ENCODE assay signal across 1 cellular context in genomic region chr16:81752225-81752875, GRCh38.
TF ChIP-seq lines count a peak whose summit lies in the region.

No MANE protein-coding gene starts in this region.

TF ChIP-seq in K562, 482 proteins besides CTCF, POLR2A, EP300 and RAD21 (continued from another document and continues in another):
- TF ChIP-seq TSHZ1 (CRISPR knock-in tag; IDR thresholded peaks at IDR 0.05): no peak
- peak; percentile 68 to 69 for TF ChIP-seq NRF1 (conservative IDR thresholded peaks at IDR 0.05 in 1 of 2, IDR thresholded peaks at IDR 0.05 in 1 of 2)
- no peak for TF ChIP-seq ZBTB8A (IDR thresholded peaks at IDR 0.05; ENCODE audit: partially characterized antibody)
- TF ChIP-seq MEF2D (tag; conservative IDR thresholded peaks at IDR 0.05; ENCODE audit: low read depth): no peak
- no peak for TF ChIP-seq PRPF4 (IDR thresholded peaks at IDR 0.05; ENCODE audit: insufficient read depth, low read depth, low read length, poor library complexity, severe bottlenecking)
- no peak for TF ChIP-seq ELF4 (CRISPR knock-in tag; IDR thresholded peaks at IDR 0.05)
- 0 out of 2 replicates have a peak, but pooled peaks have one; percentile 26 for TF ChIP-seq MITF (IDR thresholded peaks at IDR 0.05)
- peak; percentile 11; the same call in 1 of the 2 replicates for TF ChIP-seq DMBX1 (CRISPR knock-in tag; IDR thresholded peaks at IDR 0.05; ENCODE audit: borderline replicate concordance)
- no peak for TF ChIP-seq NELFE (IDR thresholded peaks at IDR 0.05; ENCODE audit: insufficient read depth, insufficient read length)
- TF ChIP-seq GTF2B (IDR thresholded peaks at IDR 0.05; ENCODE audit: extremely low read depth, insufficient read length): peak; percentile 29
- no peak; a peak in 1 of 4 replicates for TF ChIP-seq ARNT (IDR thresholded peaks at IDR 0.05)
- peak; percentile 29; the same call in 1 of the 2 replicates for TF ChIP-seq TRIM28 (IDR thresholded peaks at IDR 0.05)
- no peak for TF ChIP-seq PTBP1 (IDR thresholded peaks at IDR 0.05; ENCODE audit: low read depth, low read length)
- TF ChIP-seq ZNF3 (CRISPR knock-in tag; IDR thresholded peaks at IDR 0.05): no peak
- TF ChIP-seq MXI1 (IDR thresholded peaks at IDR 0.05; ENCODE audit: low read depth, low read length): no peak
- TF ChIP-seq ZNF395 (CRISPR knock-in tag; IDR thresholded peaks at IDR 0.05): peak; percentile 78; the same call in 1 of the 2 replicates
- peak; percentile 1 for TF ChIP-seq MXD1 (CRISPR knock-in tag; IDR thresholded peaks at IDR 0.05; ENCODE audit: borderline replicate concordance, poor library complexity, severe bottlenecking)
- peak; percentile 74; the same call in 1 of the 2 replicates for TF ChIP-seq FOXP1 (CRISPR knock-in tag; IDR thresholded peaks at IDR 0.05)
- peak; percentile 24; the same call in 1 of the 2 replicates for TF ChIP-seq RB1 (IDR thresholded peaks at IDR 0.05; ENCODE audit: low read depth)
- no peak for TF ChIP-seq ZNF507 (tag; conservative IDR thresholded peaks at IDR 0.05)
- TF ChIP-seq HMGXB4 (CRISPR knock-in tag; IDR thresholded peaks at IDR 0.05): no peak
- no peak; the same call in 1 of the 2 replicates for TF ChIP-seq ZNF165 (CRISPR knock-in tag; IDR thresholded peaks at IDR 0.05; ENCODE audit: borderline replicate concordance)
- no peak for TF ChIP-seq RFX5 (IDR thresholded peaks at IDR 0.05; ENCODE audit: low read depth, low read length)
- TF ChIP-seq TCF7 (IDR thresholded peaks at IDR 0.05; ENCODE audit: borderline replicate concordance): no peak
- no peak for TF ChIP-seq TBL1XR1 (IDR thresholded peaks at IDR 0.05; ENCODE audit: low read length in 2 of 2)
- TF ChIP-seq FIP1L1 (IDR thresholded peaks at IDR 0.05; ENCODE audit: low read depth, low read length, poor library complexity, severe bottlenecking): no peak
- no peak for TF ChIP-seq XRCC5 (IDR thresholded peaks at IDR 0.05; ENCODE audit: low read depth, low read length)
- no peak for TF ChIP-seq NFIX (CRISPR knock-in tag; IDR thresholded peaks at IDR 0.05; ENCODE audit: low read depth)
- no peak for TF ChIP-seq ZBTB49 (CRISPR knock-in tag; IDR thresholded peaks at IDR 0.05; ENCODE audit: borderline replicate concordance)
- no peak for TF ChIP-seq ARHGAP35 (IDR thresholded peaks at IDR 0.05; ENCODE audit: partially characterized antibody)
- TF ChIP-seq MLX (CRISPR knock-in tag; conservative IDR thresholded peaks at IDR 0.05): no peak
- no peak for TF ChIP-seq FOXM1 (IDR thresholded peaks at IDR 0.05; ENCODE audit: low read depth)
- TF ChIP-seq FOXM1 (CRISPR knock-in tag; IDR thresholded peaks at IDR 0.05; ENCODE audit: low read depth): no peak
- peak; percentile 90 for TF ChIP-seq POLR2G (IDR thresholded peaks at IDR 0.05; ENCODE audit: low read depth, low read length)
- no peak; the same call in 1 of the 2 replicates for TF ChIP-seq CC2D1A (IDR thresholded peaks at IDR 0.05)
- no peak for TF ChIP-seq ADNP (tag; IDR thresholded peaks at IDR 0.05)
- TF ChIP-seq ZSCAN32 (CRISPR knock-in tag; IDR thresholded peaks at IDR 0.05): no peak
- no peak for TF ChIP-seq ZNF639 (CRISPR knock-in tag; conservative IDR thresholded peaks at IDR 0.05 in 1 of 2, IDR thresholded peaks at IDR 0.05 in 1 of 2)
- TF ChIP-seq IRF9 (tag; IDR thresholded peaks at IDR 0.05): no peak
- TF ChIP-seq TEAD4 (IDR thresholded peaks at IDR 0.05; ENCODE audit: low read length): peak; percentile 10; the same call in 1 of the 2 replicates
- no peak for TF ChIP-seq TEAD4 (CRISPR knock-in tag; IDR thresholded peaks at IDR 0.05; ENCODE audit: borderline replicate concordance)
- TF ChIP-seq ELF1 (tag; IDR thresholded peaks at IDR 0.05): no peak
- TF ChIP-seq MTA3 (IDR thresholded peaks at IDR 0.05; ENCODE audit: borderline replicate concordance): peak; percentile 86
- TF ChIP-seq CHD1 (IDR thresholded peaks at IDR 0.05; ENCODE audit: low read length): no peak
- no peak for TF ChIP-seq CBX2 (IDR thresholded peaks at IDR 0.05; ENCODE audit: insufficient read depth, low read length, poor library complexity, severe bottlenecking)
- TF ChIP-seq RBM34 (IDR thresholded peaks at IDR 0.05; ENCODE audit: borderline replicate concordance, insufficient read depth, low read length): no peak
- TF ChIP-seq RBBP5 (IDR thresholded peaks at IDR 0.05; ENCODE audit: borderline replicate concordance, insufficient read depth, low read length, poor library complexity, severe bottlenecking): peak; percentile 70
- no peak for TF ChIP-seq TRIM25 (IDR thresholded peaks at IDR 0.05; ENCODE audit: borderline replicate concordance)
- no peak; the same call in 1 of the 2 replicates for TF ChIP-seq ZNF143 (CRISPR knock-in tag; IDR thresholded peaks at IDR 0.05)
